ENCODE assay signal across 11 cellular contexts in the genomic region with DNA sequence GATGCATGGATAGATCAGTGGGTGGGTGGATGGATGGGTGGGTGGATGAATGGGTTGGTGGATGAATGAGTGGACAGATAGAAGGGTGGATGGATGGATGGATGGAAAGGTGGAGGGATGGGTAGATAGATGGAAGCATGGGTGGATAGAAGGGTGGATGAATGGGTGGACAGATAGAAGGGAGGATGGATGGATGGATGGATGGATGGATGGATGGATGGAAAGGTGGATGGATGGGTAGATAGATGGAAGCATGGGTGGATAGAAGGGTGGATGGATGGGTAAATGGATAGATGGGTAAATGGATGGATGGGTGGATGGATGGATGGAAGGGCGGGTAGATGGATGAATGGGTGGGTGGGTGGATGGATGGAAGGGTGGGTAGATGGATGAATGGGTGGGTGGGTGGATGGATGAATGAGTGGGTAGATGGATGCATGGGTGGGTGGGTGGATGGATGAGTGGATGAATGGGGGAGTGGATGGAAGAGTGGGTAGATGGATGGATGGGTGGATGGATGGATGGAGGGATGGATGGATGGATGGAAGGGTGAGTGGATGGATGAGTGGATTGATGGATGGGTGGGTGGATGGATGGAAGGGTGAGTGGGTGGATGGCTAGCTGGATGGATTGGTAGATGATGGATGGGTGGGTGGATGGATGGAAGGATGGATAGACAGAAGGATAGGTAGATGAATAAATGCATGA.
"Had no signal": no experiment of that assay in that cellular context is flagged by ENCODE, and none has a peak within 500 bp of the region (broad histone marks: within the 10 kb centered on the region; RNA-seq: fewer than 3 reads in every experiment).

No MANE protein-coding gene starts in this region.

- H3K9ac ChIP-seq: GM23248 had no signal

- H3K4me2 ChIP-seq: GM23338 had no signal

- H3K36me3 ChIP-seq: HAP-1 had no signal

- FAIRE-seq: H1, H54 had no signal

- H2AFZ ChIP-seq: GM23248, GM23338 had no signal

- H3K9me3 ChIP-seq: HAP-1 had no signal

- H3K4me3 Mint-ChIP-seq: GM23338, H9, HFFc6 had no signal

- H3K27ac ChIP-seq: GM23248 had no signal

- H3K9me3 Mint-ChIP-seq: GM23338, H9, HFFc6 had no signal

- ATAC-seq: GM23338, HCT116 had no signal

- H3K4me1 Mint-ChIP-seq: GM23338 had no signal

- H3K27ac Mint-ChIP-seq: GM23338, H9, HFFc6 had no signal

- H3K4me1 ChIP-seq: HAP-1 had no signal

- DNase-seq: GM23248, GOT3, H7, H9, HCEC 1CT, HFFc6 had no signal

- H3K4me3 ChIP-seq: GM23248, GM23338, HAP-1 had no signal
